Comparison of ENCODE assay signal across 17 cellular contexts in the genomic region with DNA sequence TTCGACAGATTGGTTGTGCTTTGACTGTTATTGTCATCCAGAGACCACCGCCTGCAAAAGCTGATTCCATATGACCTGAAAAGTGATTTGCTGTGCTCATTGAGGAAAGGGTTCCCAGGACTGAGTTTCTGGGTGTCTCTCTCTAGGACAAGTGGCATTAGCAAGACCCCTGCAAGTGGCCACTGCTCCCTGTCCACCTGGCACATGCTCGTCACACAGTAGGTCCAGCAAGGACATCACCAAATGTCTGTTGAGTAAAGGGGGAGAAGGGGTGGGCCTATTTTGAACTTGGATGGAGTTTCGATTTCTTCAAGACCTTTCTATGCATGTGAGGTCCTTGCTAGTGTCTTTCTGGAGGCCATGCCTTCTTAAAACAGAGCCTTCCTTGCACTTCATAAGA. TPM values are rescaled to one million over a fixed set of nuclear protein-coding genes. Genes with fewer than 3 reads are reported as not detected.
DNase-seq lines count a peak whose midpoint lies in the region; ATAC-seq and TF ChIP-seq lines count a peak whose summit lies in the region.
"Had no signal": no experiment of that assay in that cellular context is flagged by ENCODE, and none has a peak within 500 bp of the region (broad histone marks: within the 10 kb centered on the region; RNA-seq: fewer than 3 reads in every experiment).

No MANE protein-coding gene starts in this region.

- no peak overlapping the region for H2AFZ ChIP-seq in IMR-90 (replicated peaks; ENCODE audit: low read length, poor library complexity)
- no peak overlapping the region for H2AFZ ChIP-seq in Karpas-422 (ENCODE audit: low read length)

- no peaks in the 10 kb centered on the region for H3K79me2 ChIP-seq in Karpas-422 (ENCODE audit: low read length)

- H4K8ac ChIP-seq in IMR-90 (ENCODE audit: low read depth in 2 of 2, low read length in 2 of 2): no peak overlapping the region

- TF ChIP-seq CTCF in heart right ventricle (IDR thresholded peaks at IDR 0.05): no peak
- TF ChIP-seq CTCF in IMR-90 (conservative IDR thresholded peaks at IDR 0.05; ENCODE audit: low read depth, low read length): no peak
- no peak for TF ChIP-seq CTCF in psoas muscle (IDR thresholded peaks at IDR 0.05)

- H3K4me2 ChIP-seq in IMR-90 (ENCODE audit: low read depth, low read length) (no peak overlapping the region), Karpas-422 (ENCODE audit: low read depth, low read length, poor library complexity, severe bottlenecking) (no peak overlapping the region)
- H3K4me2 ChIP-seq: A549, BLaER1 had no signal

- H3K79me1 ChIP-seq in IMR-90 (ENCODE audit: low read depth in 1 of 2, low read length in 2 of 2): no peaks in the 10 kb centered on the region

- H4K91ac ChIP-seq in IMR-90 (ENCODE audit: insufficient read depth, low read depth, low read length): no peak overlapping the region

- H3K4me1 ChIP-seq in heart right ventricle: peaks cover 0 to 42% (median 24%) of the 10 kb centered on the region in 9 donors
- H3K4me1 ChIP-seq in IMR-90 (ENCODE audit: control insufficient read depth, insufficient read depth, low read length): no peaks in the 10 kb centered on the region; the same call in 1 of the 2 replicates
- peaks cover 55% of the 10 kb centered on the region for H3K4me1 ChIP-seq in psoas muscle
- H3K4me1 ChIP-seq in Karpas-422 (ENCODE audit: low read length): no peaks in the 10 kb centered on the region
- H3K4me1 ChIP-seq: A549, HAP-1 had no signal

- H3K9me1 ChIP-seq in IMR-90 (ENCODE audit: insufficient read depth, low read length): no peaks in the 10 kb centered on the region

- H2AK5ac ChIP-seq in IMR-90 (ENCODE audit: low read depth, low read length): no peak overlapping the region

- H4K5ac ChIP-seq in IMR-90 (ENCODE audit: low read depth, low read length): no peak overlapping the region

- H3K9me3 ChIP-seq in heart right ventricle (peaks cover 0 to 2% (median 0%) of the 10 kb centered on the region in 11 donors), IMR-90 (ENCODE audit: control insufficient read depth, insufficient read depth, low read length) (no peaks in the 10 kb centered on the region), psoas muscle (no peaks in the 10 kb centered on the region), Karpas-422 (ENCODE audit: low read length) (no peaks in the 10 kb centered on the region)
- H3K9me3 ChIP-seq: A549, HAP-1 had no signal

- H3K9ac ChIP-seq in IMR-90 (ENCODE audit: low read depth, low read length) (no peak overlapping the region), Karpas-422 (ENCODE audit: low read length) (no peak overlapping the region)
- H3K9ac ChIP-seq: BLaER1 had no signal

- H3K9me2 ChIP-seq in Karpas-422 (replicated peaks; ENCODE audit: insufficient read depth, low read length): no peaks in the 10 kb centered on the region

- no peak overlapping the region for H3K23ac ChIP-seq in IMR-90 (ENCODE audit: low read depth, low read length)

- in situ Hi-C loops in IMR-90 (cut with MboI; ENCODE audit: low sequenced_read_pairs): no loop called here

- DNase-seq in cardiac septum (ENCODE audit: low spot score): peak; percentile 70
- DNase-seq in heart right ventricle: no peak
- DNase-seq in IMR-90: no peak
- no peak for DNase-seq in psoas muscle
- DNase-seq in DMS 273 treated with DMSO at 0.1 percent for 48 hours (lab: John Stamatoyannopoulos, UW): no peak
- no peak for DNase-seq in Karpas-422
- DNase-seq: Calu3; CD8-positive, alpha-beta T cell; KG1 had no signal

- no peaks in the 10 kb centered on the region for H3K36me3 ChIP-seq in heart right ventricle
- no peaks in the 10 kb centered on the region for H3K36me3 ChIP-seq in IMR-90 (ENCODE audit: control insufficient read depth, insufficient read depth, low read length)
- H3K36me3 ChIP-seq in psoas muscle (ENCODE audit: insufficient read depth in 1 of 2, low read depth in 1 of 2): no peaks in the 10 kb centered on the region
- no peaks in the 10 kb centered on the region for H3K36me3 ChIP-seq in Karpas-422 (ENCODE audit: insufficient read depth, low read length)
- H3K36me3 ChIP-seq: BLaER1, HAP-1 had no signal

- ATAC-seq in heart right ventricle (no peak), IMR-90 (ENCODE audit: low read depth) (no peak), psoas muscle (no peak), HG03432 (IDR thresholded peaks at IDR 0.05; ENCODE audit: unreplicated experiment) (no peak)
- ATAC-seq: A549; CD8-positive, alpha-beta T cell had no signal

- no peak overlapping the region for H3K56ac ChIP-seq in IMR-90 (ENCODE audit: extremely low read depth, insufficient read depth, low read length)

- H3K4me3 ChIP-seq in heart right ventricle (no peak overlapping the region), IMR-90 (ENCODE audit: insufficient read depth, low read depth, low read length) (no peak overlapping the region), psoas muscle (no peak overlapping the region), Karpas-422 (ENCODE audit: low read length) (no peak overlapping the region)
- H3K4me3 ChIP-seq: A549, BLaER1, HAP-1 had no signal

- no peak overlapping the region for H2BK120ac ChIP-seq in IMR-90 (ENCODE audit: low read depth, low read length)

- no TSS peak for BruUV-seq in IMR-90 (replicated peaks; lab: Mats Ljungman, UMichigan)

- no peak overlapping the region for H2BK5ac ChIP-seq in IMR-90 (ENCODE audit: low read depth, low read length, poor library complexity, severe bottlenecking)

- H3K18ac ChIP-seq in IMR-90 (ENCODE audit: low read depth, low read length): no peak overlapping the region

- TF ChIP-seq POLR2A in IMR-90 (IDR thresholded peaks at IDR 0.05; ENCODE audit: low read depth, low read length): no peak

- CTCF ChIA-PET in IMR-90 (lab: Yijun Ruan, JAX): no interaction called here

- H3K27me3 ChIP-seq in heart right ventricle (no peaks in the 10 kb centered on the region), IMR-90 (ENCODE audit: control insufficient read depth, insufficient read depth, low read length) (peaks cover 10% of the 10 kb centered on the region), psoas muscle (ENCODE audit: insufficient read depth in 3 of 3, low read length in 2 of 3) (no peaks in the 10 kb centered on the region), Karpas-422 (ENCODE audit: low read length) (no peaks in the 10 kb centered on the region)
- H3K27me3 ChIP-seq: BLaER1 had no signal

- H4K20me1 ChIP-seq in IMR-90 (ENCODE audit: insufficient read depth, low read length) (no peaks in the 10 kb centered on the region), Karpas-422 (ENCODE audit: insufficient read depth, low read depth, low read length) (no peaks in the 10 kb centered on the region)

- dilution Hi-C loops in IMR-90 (cut with HindIII; ENCODE audit: low sequenced_read_pairs, unreplicated experiment): no loop called here

- no peak overlapping the region for H3K14ac ChIP-seq in IMR-90 (replicated peaks; ENCODE audit: low read depth, low read length)

- 94 to 99% methylated on average over 4 of the region's 4 CpGs for WGBS in heart right ventricle, 2 donors
- WGBS in IMR-90 (ENCODE audit: extremely low coverage in 2 of 2, insufficient read length in 1 of 2), 2 experiments: no CpG with 5 or more reads among the region's 4 CpGs
- 76 to 94% (median 83%) methylated on average over 4 of the region's 4 CpGs for WGBS in psoas muscle, 3 donors

- no peak overlapping the region for H2BK20ac ChIP-seq in IMR-90 (ENCODE audit: low read depth, low read length)

- H3K27ac ChIP-seq in heart right ventricle: peak overlapping the region in 4 of 10 donors; percentile 4 to 34 (median 30)
- H3K27ac ChIP-seq in IMR-90 (ENCODE audit: insufficient read depth, low read length): no peak overlapping the region
- peak overlapping the region; percentile 87 for H3K27ac ChIP-seq in psoas muscle
- H3K27ac ChIP-seq in Karpas-422 (ENCODE audit: low read length): no peak overlapping the region
- H3K27ac ChIP-seq: 22Rv1, A549, BLaER1 had no signal

- no peak overlapping the region for H3K4ac ChIP-seq in IMR-90 (ENCODE audit: low read depth, low read length)

- intact Hi-C loops in cardiac septum (cut with DNase I): no loop called here
- intact Hi-C loops in heart right ventricle (cut with DNase I): loop anchor here in 2 of 10 donors (5.0 to 10.0 kb wide), 2 partner anchors 175 to 178 kb away; a partner anchor contains a TSS
- intact Hi-C loops in IMR-90 (cut with micrococcal nuclease): no loop called here
- intact Hi-C loops in psoas muscle (cut with DNase I): loop anchor here in 1 of 2 donors (5.0 kb wide), 4 partner anchors 43 to 178 kb away; a partner anchor contains a TSS

- POLR2A ChIA-PET in IMR-90 (lab: Charles Lee; ENCODE audit: unreplicated experiment): no interaction called here

- peak overlapping the region; percentile 55 for H2AK9ac ChIP-seq in IMR-90 (replicated peaks; ENCODE audit: low read depth, low read length, poor library complexity)

- no peak for TF ChIP-seq RAD21 in IMR-90 (IDR thresholded peaks at IDR 0.05; ENCODE audit: low read length)

- no peak overlapping the region for H2BK15ac ChIP-seq in IMR-90 (ENCODE audit: low read depth, low read length)

TF ChIP-seq in IMR-90, 13 proteins besides CTCF, POLR2A, EP300 and RAD21 (continues in another document):
- TF ChIP-seq CHD1 (IDR thresholded peaks at IDR 0.05; ENCODE audit: low read depth, low read length) (no peak), RCOR1 (IDR thresholded peaks at IDR 0.05; ENCODE audit: insufficient replicate concordance, low read length) (no peak), BHLHE40 (IDR thresholded peaks at IDR 0.05; ENCODE audit: low read depth, low read length) (no peak), MXI1 (IDR thresholded peaks at IDR 0.05; ENCODE audit: borderline replicate concordance, low read depth, low read length) (no peak), SMC3 (IDR thresholded peaks at IDR 0.05; ENCODE audit: low read depth, low read length) (no peak), NFE2L2 (IDR thresholded peaks at IDR 0.05; ENCODE audit: low read depth, low read length) (no peak)
- TF ChIP-seq, protein P1, sequence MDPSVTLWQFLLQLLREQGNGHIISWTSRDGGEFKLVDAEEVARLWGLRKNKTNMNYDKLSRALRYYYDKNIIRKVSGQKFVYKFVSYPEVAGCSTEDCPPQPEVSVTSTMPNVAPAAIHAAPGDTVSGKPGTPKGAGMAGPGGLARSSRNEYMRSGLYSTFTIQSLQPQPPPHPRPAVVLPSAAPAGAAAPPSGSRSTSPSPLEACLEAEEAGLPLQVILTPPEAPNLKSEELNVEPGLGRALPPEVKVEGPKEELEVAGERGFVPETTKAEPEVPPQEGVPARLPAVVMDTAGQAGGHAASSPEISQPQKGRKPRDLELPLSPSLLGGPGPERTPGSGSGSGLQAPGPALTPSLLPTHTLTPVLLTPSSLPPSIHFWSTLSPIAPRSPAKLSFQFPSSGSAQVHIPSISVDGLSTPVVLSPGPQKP (IDR thresholded peaks at IDR 0.05; ENCODE audit: borderline replicate concordance, low read depth, low read length): no peak

RNA-seq across cellular contexts. Expression of a gene that starts 48.9 kb away (rescaled TPM):
- total RNA-seq in cardiac septum (not detected), heart right ventricle (not detected), IMR-90 (2012; rRNA removed) (not detected in 2 replicates), psoas muscle (under 1 TPM in 1 of 4 donors, not detected in 3; 0.28 TPM)
- polyA plus RNA-seq in heart right ventricle (not detected), IMR-90 (2012; rRNA removed) (not detected in 2 replicates), psoas muscle (under 1 TPM in 2 of 3 donors, not detected in 1; 0.04 to 0.05 TPM)
- not detected in 2 replicates for polyA plus RNA-seq in IMR-90 (2012; cell fraction: cytosol; rRNA removed)
- not detected in 2 replicates for polyA plus RNA-seq in IMR-90 (2012; cell fraction: nucleus; rRNA removed; ENCODE audit: low replicate concordance)
- not detected in 2 replicates for total RNA-seq in Karpas-422 (2014; rRNA removed; shearing (Covaris generic); ENCODE audit: low replicate concordance)
- total RNA-seq: CD8-positive, alpha-beta T cell; H4 had no signal
- polyA plus RNA-seq: AG04450, IgD-negative memory B cell had no signal
